2 cellular contexts compared by ENCODE assay signal in genomic region chr12:12614342-12614741, GRCh38.
A peak's percentile ranks its signal among the peaks of the same experiment; 100 is the strongest.
TF ChIP-seq lines count a peak whose summit lies in the region.

No MANE protein-coding gene starts in this region.

TF ChIP-seq in HepG2, 621 proteins besides CTCF, POLR2A, EP300 and RAD21:
- TF ChIP-seq AGO2 (optimal IDR thresholded peaks at IDR 0.05; ENCODE audit: low read depth, low read length) (no peak), ZNF121 (CRISPR knock-in tag; IDR thresholded peaks at IDR 0.05) (peak; percentile 51)

TF ChIP-seq in K562, 482 proteins besides CTCF, POLR2A, EP300 and RAD21:
- TF ChIP-seq ZNF436 (CRISPR knock-in tag; IDR thresholded peaks at IDR 0.05) (no peak), XRCC4 (IDR thresholded peaks at IDR 0.05; ENCODE audit: extremely low read depth, insufficient read depth, insufficient read length) (no peak), ZBTB33 (CRISPR knock-in tag; IDR thresholded peaks at IDR 0.05) (no peak), ZNF121 (CRISPR knock-in tag; conservative IDR thresholded peaks at IDR 0.05) (peak; percentile 78; the same call in 1 of the 2 replicates), ZNF3 (CRISPR knock-in tag; IDR thresholded peaks at IDR 0.05) (no peak)
TF ChIP-seq in K562: peak in this region for 1.
